In genomic region chr3:111846717-111847116, GRCh38 we compare ENCODE assay signal across 16 cellular contexts. TPM values are rescaled to one million over a fixed set of nuclear protein-coding genes. Genes with fewer than 3 reads are reported as not detected.
A peak's percentile ranks its signal among the peaks of the same experiment; 100 is the strongest.
DNase-seq lines count a peak whose midpoint lies in the region; ATAC-seq, FAIRE-seq and TF ChIP-seq lines count a peak whose summit lies in the region.
"Had no signal": no experiment of that assay in that cellular context is flagged by ENCODE, and none has a peak within 500 bp of the region (broad histone marks: within the 10 kb centered on the region; RNA-seq: fewer than 3 reads in every experiment).

No MANE protein-coding gene starts in this region.

- H3K9me3 Mint-ChIP-seq in MCF 10A (ENCODE audit: unreplicated experiment), result no peaks in the 10 kb centered on the region
- H3K9me3 Mint-ChIP-seq in astrocyte (ENCODE audit: unreplicated experiment), result no peaks in the 10 kb centered on the region

- H3K4me3 Mint-ChIP-seq in MCF 10A (ENCODE audit: unreplicated experiment) (peak overlapping the region; percentile 9), astrocyte (ENCODE audit: unreplicated experiment) (peak overlapping the region; percentile 2)
- H3K4me3 Mint-ChIP-seq: brain had no signal

- no peaks in the 10 kb centered on the region for H3K27me3 ChIP-seq in breast epithelium
- no peaks in the 10 kb centered on the region for H3K27me3 ChIP-seq in astrocyte (ENCODE audit: insufficient read depth, low read length)
- no peaks in the 10 kb centered on the region for H3K27me3 ChIP-seq in foreskin keratinocyte
- H3K27me3 ChIP-seq: sigmoid colon, SJCRH30 had no signal

- H3K4me1 Mint-ChIP-seq in MCF 10A (ENCODE audit: insufficient read depth, unreplicated experiment) (peaks cover 33% of the 10 kb centered on the region), astrocyte (ENCODE audit: low read depth, unreplicated experiment) (peaks cover 40% of the 10 kb centered on the region)
- H3K4me1 Mint-ChIP-seq: brain had no signal

- no peak overlapping the region for H3K4me3 ChIP-seq in breast epithelium
- no peak overlapping the region for H3K4me3 ChIP-seq in astrocyte (ENCODE audit: insufficient read depth, low read depth, low read length)
- H3K4me3 ChIP-seq: HAP-1, sigmoid colon, SJCRH30 had no signal

- H3K36me3 ChIP-seq in breast epithelium (no peaks in the 10 kb centered on the region), astrocyte (ENCODE audit: insufficient read depth, low read length) (no peaks in the 10 kb centered on the region)
- H3K36me3 ChIP-seq: HAP-1, sigmoid colon, SJCRH30 had no signal

- H4K20me1 ChIP-seq in astrocyte (ENCODE audit: insufficient read depth, low read length), result no peaks in the 10 kb centered on the region

- no peaks in the 10 kb centered on the region for H3K27me3 Mint-ChIP-seq in MCF 10A (ENCODE audit: insufficient read depth, unreplicated experiment)
- H3K27me3 Mint-ChIP-seq in astrocyte (ENCODE audit: low read depth, unreplicated experiment), result no peaks in the 10 kb centered on the region
- H3K27me3 Mint-ChIP-seq: brain had no signal

- BruUV-seq in MCF 10A (replicated peaks; lab: Mats Ljungman, UMichigan), result no TSS peak

- POLR2A ChIA-PET in MCF 10A (lab: Yijun Ruan, JAX), result interaction anchor here (0.6 to 4.6 kb wide), 11 partner anchors 10 to 117 kb away, joined by 3 to 60 read pairs (median 5); partner anchors contain the start of gene PHLDB2

- H3K27ac ChIP-seq in breast epithelium (no peak overlapping the region), astrocyte (ENCODE audit: low read depth, low read length) (peak overlapping the region; percentile 67), foreskin keratinocyte (peak overlapping the region; percentile 81)
- H3K27ac ChIP-seq: 22Rv1, sigmoid colon had no signal

- H3K27ac Mint-ChIP-seq in MCF 10A (ENCODE audit: low read depth, unreplicated experiment) (peak overlapping the region; percentile 37), astrocyte (ENCODE audit: unreplicated experiment) (peak overlapping the region; percentile 75)
- H3K27ac Mint-ChIP-seq: brain had no signal

- H3K9me3 ChIP-seq in breast epithelium, result no peaks in the 10 kb centered on the region
- H3K9me3 ChIP-seq in astrocyte (ENCODE audit: insufficient read depth, low read depth, low read length), result no peaks in the 10 kb centered on the region
- H3K9me3 ChIP-seq: HAP-1, sigmoid colon had no signal

- peak; percentile 81 for ATAC-seq in foreskin keratinocyte

- peak; percentile 89 for FAIRE-seq in astrocyte (lab: Jason Lieb, UNC)

- peak; percentile 92 for DNase-seq in MCF 10A (ENCODE audit: unreplicated experiment)
- DNase-seq in breast epithelium (ENCODE audit: low spot score in 2 of 2), result no peak
- DNase-seq in astrocyte (ENCODE audit: low read depth), result peak; percentile 84
- DNase-seq in foreskin keratinocyte, result peak; percentile 82 to 92
- no peak for DNase-seq in GOT3 (lab: John Stamatoyannopoulos, UW)
- no peak for DNase-seq in NCI-H446 treated with DMSO at 0.1 percent for 48 hours (lab: John Stamatoyannopoulos, UW)
- DNase-seq in T-helper 2 cell, result no peak
- no peak for DNase-seq in stimulated activated CD4-positive, alpha-beta T cell treated with anti-CD3 and anti-CD28 coated beads, Interleukin-4, amount 100 ng/mL, for 24 hours
- DNase-seq: activated CD4-positive, alpha-beta T cell treated with anti-CD3 and anti-CD28 coated beads for 4 hours; NCI-H1105 treated with DMSO at 0.1 percent for 48 hours; NCI-H526; sigmoid colon had no signal

- H2AFZ ChIP-seq in astrocyte (ENCODE audit: low read depth, low read length), result no peak overlapping the region

- CTCF ChIA-PET in MCF 10A (lab: Yijun Ruan, JAX), result interaction anchor here (0.6 to 5.0 kb wide), 3 partner anchors 11 to 268 kb away, joined by 3 to 23 read pairs (median 3); partner anchors contain the start of gene PHLDB2

- H3K4me1 ChIP-seq in breast epithelium (no peaks in the 10 kb centered on the region), astrocyte (ENCODE audit: insufficient read depth, low read length) (peaks cover 17% of the 10 kb centered on the region), foreskin keratinocyte (peaks cover 24% of the 10 kb centered on the region)
- H3K4me1 ChIP-seq: HAP-1 had no signal

- intact Hi-C loops in MCF 10A (cut with micrococcal nuclease), result loop anchor here (2.0 kb wide), 1 partner anchor 44 kb away; no protein-coding TSS in a partner anchor
- intact Hi-C loops in breast epithelium (cut with DNase I; ENCODE audit: low total_unique reads), result no loop called here

- H3K36me3 Mint-ChIP-seq in MCF 10A (ENCODE audit: insufficient read depth, unreplicated experiment) (no peaks in the 10 kb centered on the region), astrocyte (ENCODE audit: low read depth, unreplicated experiment) (no peaks in the 10 kb centered on the region)
- H3K36me3 Mint-ChIP-seq: brain had no signal

- TF ChIP-seq POLR2A in breast epithelium (IDR thresholded peaks at IDR 0.05), result no peak

- peak overlapping the region; percentile 56 for H3K4me2 ChIP-seq in astrocyte (ENCODE audit: low read length)

- peak overlapping the region; percentile 41 for H3K9ac ChIP-seq in astrocyte (ENCODE audit: low read length)

- H3K79me2 ChIP-seq in astrocyte (ENCODE audit: insufficient read depth, low read length), result no peaks in the 10 kb centered on the region

- TF ChIP-seq CTCF in MCF 10A (IDR thresholded peaks at IDR 0.05; ENCODE audit: unreplicated experiment) (no peak), breast epithelium (IDR thresholded peaks at IDR 0.05) (no peak), astrocyte (IDR thresholded peaks at IDR 0.05; ENCODE audit: insufficient read depth, low read depth, low read length) (no peak), foreskin keratinocyte (conservative IDR thresholded peaks at IDR 0.05) (no peak)

RNA-seq across cellular contexts. Expression of gene PHLDB2, which starts 12.3 kb away (rescaled TPM):
- total RNA-seq in MCF 10A (2022) (89.8 and 109 TPM in 2 replicates), breast epithelium (10 to 100 TPM; 53.1 to 94.4 (median 65.0) TPM), astrocyte (170 and 171 TPM in 2 replicates), foreskin keratinocyte (93.8 and 110 TPM in 2 replicates)
- 28.0 and 35.5 TPM in 2 replicates for polyA plus RNA-seq in foreskin keratinocyte

Comparison
In these comparisons a context has a peak if more than half of its experiments do, and no peak if none do; other contexts are left out.
1. DNase-seq: peak in MCF 10A (single experiment), astrocyte (single experiment) and foreskin keratinocyte (2 of 2); none in breast epithelium (0 of 2), GOT3 (single experiment), NCI-H446 treated with DMSO at 0.1 percent for 48 hours (single experiment), T-helper 2 cell (0 of 5) and stimulated activated CD4-positive, alpha-beta T cell treated with anti-CD3 and anti-CD28 coated beads, Interleukin-4, amount 100 ng/mL, for 24 hours (single experiment).
2. H3K27ac ChIP-seq: peak in astrocyte (single experiment) and foreskin keratinocyte (single experiment); none in breast epithelium (0 of 2).